Comparison of ENCODE assay signal across 15 cellular contexts in genomic region chr14:24280797-24281460, GRCh38. TPM values are rescaled to one million over a fixed set of nuclear protein-coding genes. Genes with fewer than 3 reads are reported as not detected.
DNase-seq lines count a peak whose midpoint lies in the region; ATAC-seq and TF ChIP-seq lines count a peak whose summit lies in the region.
"Had no signal": no experiment of that assay in that cellular context is flagged by ENCODE, and none has a peak within 500 bp of the region (broad histone marks: within the 10 kb centered on the region; RNA-seq: fewer than 3 reads in every experiment).

No MANE protein-coding gene starts in this region.

- no peak overlapping the region for H3K4me3 ChIP-seq in esophagus squamous epithelium

- no peaks in the 10 kb centered on the region for H3K9me3 ChIP-seq in esophagus squamous epithelium

- H3K4me1 ChIP-seq in esophagus squamous epithelium = peaks cover 29 to 96% (median 48%) of the 10 kb centered on the region in 3 donors

- no peaks in the 10 kb centered on the region for H3K36me3 ChIP-seq in esophagus squamous epithelium

- no peaks in the 10 kb centered on the region for H3K27me3 ChIP-seq in esophagus squamous epithelium

- TF ChIP-seq CTCF in esophagus squamous epithelium (IDR thresholded peaks at IDR 0.05) = no peak

- no peak for TF ChIP-seq POLR2A in esophagus squamous epithelium (IDR thresholded peaks at IDR 0.05)

- peaks cover 3 to 4% of the 10 kb centered on the region in 2 donors for H3K36me3 Mint-ChIP-seq in activated T-cell treated with anti-CD3 and anti-CD28 coated beads, Interleukin-2, amount 50 U/mL, for 72 hours (ENCODE audit: insufficient read depth in 2 of 2)
- no peaks in the 10 kb centered on the region for H3K36me3 Mint-ChIP-seq in activated T-cell treated with anti-CD3 and anti-CD28 coated beads, Interleukin-2, amount 50 U/mL, for 4 hours (ENCODE audit: insufficient read depth)

- ATAC-seq in activated T-cell treated with anti-CD3 and anti-CD28 coated beads, Interleukin-2, amount 50 U/mL, for 72 hours (replicated peaks in 1 of 2) = no peak
- ATAC-seq in activated T-cell treated with anti-CD3 and anti-CD28 coated beads, Interleukin-2, amount 50 U/mL, for 4 hours = no peak
- ATAC-seq in sciatic nerve (peak; percentile 77), HG03439 (IDR thresholded peaks at IDR 0.05; ENCODE audit: unreplicated experiment) (no peak)

- peaks cover under 1% of the 10 kb centered on the region for H3K27me3 Mint-ChIP-seq in activated T-cell treated with anti-CD3 and anti-CD28 coated beads, Interleukin-2, amount 50 U/mL, for 72 hours (ENCODE audit: low read depth)
- no peaks in the 10 kb centered on the region for H3K27me3 Mint-ChIP-seq in activated T-cell treated with anti-CD3 and anti-CD28 coated beads, Interleukin-2, amount 50 U/mL, for 4 hours (ENCODE audit: low read depth)

- WGBS in esophagus squamous epithelium, 2 donors = 65 to 68% methylated on average over 6 of the region's 6 CpGs

- H3K27ac ChIP-seq in esophagus squamous epithelium = peak overlapping the region; percentile 67 to 88 (median 78)
- H3K27ac ChIP-seq: KMS-11 had no signal

- H3K4me1 Mint-ChIP-seq in activated T-cell treated with anti-CD3 and anti-CD28 coated beads, Interleukin-2, amount 50 U/mL, for 72 hours (ENCODE audit: low read depth) = peaks cover 52% of the 10 kb centered on the region
- peaks cover 41% of the 10 kb centered on the region for H3K4me1 Mint-ChIP-seq in activated T-cell treated with anti-CD3 and anti-CD28 coated beads, Interleukin-2, amount 50 U/mL, for 4 hours (ENCODE audit: low read depth)

- intact Hi-C loops in esophagus squamous epithelium (cut with DNase I) (no loop called here), sciatic nerve (cut with DNase I) (no loop called here)

- DNase-seq in activated T-cell treated with anti-CD3 and anti-CD28 coated beads, Interleukin-2, amount 50 U/mL, for 72 hours = no peak
- no peak for DNase-seq in activated T-cell treated with anti-CD3 and anti-CD28 coated beads, Interleukin-2, amount 50 U/mL, for 4 hours
- DNase-seq in esophagus squamous epithelium (lab: John Stamatoyannopoulos, UW) (no peak), sciatic nerve (ENCODE audit: low spot score) (no peak), NCI-H1417 (lab: John Stamatoyannopoulos, UW) (no peak)
- DNase-seq: activated CD8-positive, alpha-beta memory T cell treated with anti-CD3 and anti-CD28 coated beads, Interleukin-2, amount 50 U/mL, for 4 hours; Calu3; cortex of kidney; H7; midbrain; NCI-H1436; trophoblast cell had no signal

- peaks cover 0 to 7% of the 10 kb centered on the region in 2 donors for H3K9me3 Mint-ChIP-seq in activated T-cell treated with anti-CD3 and anti-CD28 coated beads, Interleukin-2, amount 50 U/mL, for 72 hours
- H3K9me3 Mint-ChIP-seq in activated T-cell treated with anti-CD3 and anti-CD28 coated beads, Interleukin-2, amount 50 U/mL, for 4 hours = no peaks in the 10 kb centered on the region

- H3K27ac Mint-ChIP-seq in activated T-cell treated with anti-CD3 and anti-CD28 coated beads, Interleukin-2, amount 50 U/mL, for 72 hours = peak overlapping the region; percentile 18

- no peak overlapping the region for H3K4me3 Mint-ChIP-seq in activated T-cell treated with anti-CD3 and anti-CD28 coated beads, Interleukin-2, amount 50 U/mL, for 72 hours
- no peak overlapping the region for H3K4me3 Mint-ChIP-seq in activated T-cell treated with anti-CD3 and anti-CD28 coated beads, Interleukin-2, amount 50 U/mL, for 4 hours

RNA-seq across cellular contexts. Expression of gene RABGGTA, which starts 9.5 kb away (rescaled TPM):
- total RNA-seq in activated T-cell treated with anti-CD3 and anti-CD28 coated beads, Interleukin-2, amount 50 U/mL, for 72 hours = 10 to 100 TPM; 53.8 to 56.2 TPM
- total RNA-seq in activated T-cell treated with anti-CD3 and anti-CD28 coated beads, Interleukin-2, amount 50 U/mL, for 4 hours = 10 to 100 TPM; 52.2 to 58.8 (median 53.4) TPM
- total RNA-seq in esophagus squamous epithelium (100 to 1,000 TPM in 2 of 4 donors, 10 to 100 TPM in 2; 68.9 to 171 (median 108) TPM), sciatic nerve (31.9 TPM)

RNA-seq across cellular contexts. Expression of gene TGM1, which starts 18.0 kb away (rescaled TPM):
- 10 to 100 TPM in 1 of 2 donors, 1 to 10 TPM in 1; 9.3 to 14.0 TPM for total RNA-seq in activated T-cell treated with anti-CD3 and anti-CD28 coated beads, Interleukin-2, amount 50 U/mL, for 72 hours
- 1 to 10 TPM; 2.6 to 8.1 (median 2.6) TPM for total RNA-seq in activated T-cell treated with anti-CD3 and anti-CD28 coated beads, Interleukin-2, amount 50 U/mL, for 4 hours
- total RNA-seq in esophagus squamous epithelium (1,000 to 10,000 TPM in 2 of 4 donors, 100 to 1,000 TPM in 2; 566 to 1,879 (median 1,037) TPM), sciatic nerve (13.2 TPM)

RNA-seq across cellular contexts. Expression of gene DHRS1, which starts 18.7 kb away (rescaled TPM):
- 10 to 100 TPM; 28.5 to 29.0 TPM for total RNA-seq in activated T-cell treated with anti-CD3 and anti-CD28 coated beads, Interleukin-2, amount 50 U/mL, for 72 hours
- total RNA-seq in activated T-cell treated with anti-CD3 and anti-CD28 coated beads, Interleukin-2, amount 50 U/mL, for 4 hours = 1 to 10 TPM; 2.6 to 4.2 (median 3.1) TPM
- total RNA-seq in esophagus squamous epithelium (100 to 1,000 TPM in 2 of 4 donors, 10 to 100 TPM in 2; 81.6 to 164 (median 101) TPM), sciatic nerve (27.7 TPM)

RNA-seq across cellular contexts. Expression of gene NOP9, which starts 18.7 kb away (rescaled TPM):
- 10 to 100 TPM; 31.7 to 34.0 TPM for total RNA-seq in activated T-cell treated with anti-CD3 and anti-CD28 coated beads, Interleukin-2, amount 50 U/mL, for 72 hours
- 10 to 100 TPM; 67.8 to 71.0 (median 68.0) TPM for total RNA-seq in activated T-cell treated with anti-CD3 and anti-CD28 coated beads, Interleukin-2, amount 50 U/mL, for 4 hours
- total RNA-seq in esophagus squamous epithelium (10 to 100 TPM; 18.0 to 29.8 (median 25.0) TPM), sciatic nerve (21.4 TPM)

RNA-seq across cellular contexts. Expression of gene CIDEB, which starts 26.8 kb away (rescaled TPM):
- total RNA-seq in activated T-cell treated with anti-CD3 and anti-CD28 coated beads, Interleukin-2, amount 50 U/mL, for 72 hours = 10 to 100 TPM; 11.6 to 12.9 TPM
- 1 to 10 TPM; 6.5 to 7.3 (median 7.2) TPM for total RNA-seq in activated T-cell treated with anti-CD3 and anti-CD28 coated beads, Interleukin-2, amount 50 U/mL, for 4 hours
- total RNA-seq in esophagus squamous epithelium (10 to 100 TPM; 18.3 to 41.4 (median 30.4) TPM), sciatic nerve (17.3 TPM)
- total RNA-seq: Calu3, NCI-H460 had no signal

Comparison
In these comparisons a context has a peak if more than half of its experiments do, and no peak if none do; other contexts are left out.
1. RNA of gene TGM1, which starts 18.0 kb away (total RNA-seq): 566 to 1,879 TPM in esophagus squamous epithelium; 9.3 to 14.0 TPM in activated T-cell treated with anti-CD3 and anti-CD28 coated beads, Interleukin-2, amount 50 U/mL, for 72 hours, 13.2 TPM in sciatic nerve (single experiment) and 2.6 to 8.1 TPM in activated T-cell treated with anti-CD3 and anti-CD28 coated beads, Interleukin-2, amount 50 U/mL, for 4 hours; every median in the first group is over 10 times any median in the second.